14 cellular contexts compared by ENCODE assay signal in the genomic region with DNA sequence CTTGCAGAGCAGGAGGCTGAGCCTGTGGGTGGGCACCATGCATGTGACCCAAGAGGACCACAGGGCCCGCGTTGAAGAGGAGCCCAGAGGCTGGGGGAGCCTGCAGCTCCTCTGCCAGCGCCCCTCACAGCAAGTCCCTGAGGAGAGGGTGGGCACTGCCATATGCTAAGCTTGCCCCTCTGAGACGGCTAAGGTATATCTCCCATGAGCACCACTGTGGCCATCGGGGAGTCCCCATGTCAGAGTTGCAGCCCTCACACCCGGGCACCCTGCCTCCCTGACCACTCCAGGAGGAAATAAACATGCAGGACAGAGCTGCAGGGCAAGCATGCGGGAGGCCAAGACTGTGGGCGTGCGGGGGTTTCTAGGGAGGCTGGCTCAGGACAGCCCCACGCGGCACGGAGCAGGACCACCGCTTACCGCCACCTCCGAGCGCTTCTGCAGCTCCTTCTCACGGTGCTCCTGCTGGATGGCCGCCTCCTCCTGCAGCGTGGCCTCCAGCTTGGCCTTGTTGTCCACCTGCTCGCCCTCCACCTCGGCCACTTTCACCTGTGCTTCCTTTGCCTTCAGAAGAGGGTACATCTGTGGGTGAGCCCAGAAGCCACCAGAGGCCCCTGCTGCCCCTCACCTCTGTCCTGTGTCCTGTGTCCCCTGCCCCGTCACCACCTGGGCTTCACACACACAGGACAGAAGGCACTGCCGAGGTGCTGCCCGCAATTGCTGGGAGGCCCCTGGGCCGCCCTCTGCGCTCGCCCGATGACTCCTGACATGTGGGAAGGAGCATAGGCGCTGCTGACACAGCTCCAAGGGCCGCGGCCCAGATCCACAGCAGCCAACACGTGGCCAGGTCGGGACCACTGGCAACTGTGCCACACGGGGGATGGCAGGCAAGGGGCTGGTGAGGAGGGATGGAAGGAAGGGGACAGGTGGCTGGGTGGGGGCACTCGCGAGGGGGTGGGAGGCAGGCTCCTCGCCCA.
DNase-seq lines count a peak whose midpoint lies in the region; ATAC-seq and TF ChIP-seq lines count a peak whose summit lies in the region.
"Had no signal": no experiment of that assay in that cellular context is flagged by ENCODE, and none has a peak within 500 bp of the region (broad histone marks: within the 10 kb centered on the region; RNA-seq: fewer than 3 reads in every experiment).

No MANE protein-coding gene starts in this region.

- H3K27ac Mint-ChIP-seq in memory B cell = peak overlapping the region; percentile 78
- peak overlapping the region; percentile 34 for H3K27ac Mint-ChIP-seq in stimulated activated effector memory CD8-positive, alpha-beta T cell treated with anti-CD3 and anti-CD28 coated beads, Interleukin-12 subunit alpha, Interleukin-12 subunit beta, amount 100 ng/mL, for 72 hours
- no peak overlapping the region for H3K27ac Mint-ChIP-seq in activated T-cell treated with anti-CD3 and anti-CD28 coated beads, Interleukin-2, amount 50 U/mL, for 24 hours
- H3K27ac Mint-ChIP-seq: CD4-positive, alpha-beta memory T cell had no signal

- TF ChIP-seq CTCF in GM20000 (IDR thresholded peaks at IDR 0.05; ENCODE audit: extremely low read depth, missing control alignments) = no peak

- H3K9me3 Mint-ChIP-seq in memory B cell = no peaks in the 10 kb centered on the region
- no peaks in the 10 kb centered on the region for H3K9me3 Mint-ChIP-seq in stimulated activated effector memory CD8-positive, alpha-beta T cell treated with anti-CD3 and anti-CD28 coated beads, Interleukin-12 subunit alpha, Interleukin-12 subunit beta, amount 100 ng/mL, for 72 hours
- no peaks in the 10 kb centered on the region for H3K9me3 Mint-ChIP-seq in activated T-cell treated with anti-CD3 and anti-CD28 coated beads, Interleukin-2, amount 50 U/mL, for 24 hours
- H3K9me3 Mint-ChIP-seq: CD14-positive monocyte; CD4-positive, alpha-beta memory T cell had no signal

- H3K27me3 Mint-ChIP-seq in memory B cell = no peaks in the 10 kb centered on the region
- H3K27me3 Mint-ChIP-seq in activated T-cell treated with anti-CD3 and anti-CD28 coated beads, Interleukin-2, amount 50 U/mL, for 24 hours = no peaks in the 10 kb centered on the region
- H3K27me3 Mint-ChIP-seq: CD4-positive, alpha-beta memory T cell had no signal

- DNase-seq in GM20000 (ENCODE audit: low spot score) = peak; percentile 14
- peak; percentile 6 for DNase-seq in epidermal melanocyte (ENCODE audit: insufficient read length, low spot score)
- no peak for DNase-seq in memory B cell (ENCODE audit: low spot score in 2 of 2)
- DNase-seq in stimulated activated effector memory CD8-positive, alpha-beta T cell treated with anti-CD3 and anti-CD28 coated beads, Interleukin-12 subunit alpha, Interleukin-12 subunit beta, amount 100 ng/mL, for 72 hours (ENCODE audit: low spot score in 2 of 2) = no peak
- no peak for DNase-seq in iPS-NIHi11 (ENCODE audit: low spot score)
- DNase-seq in activated T-cell treated with anti-CD3 and anti-CD28 coated beads, Interleukin-2, amount 50 U/mL, for 24 hours = no peak
- no peak for DNase-seq in GM19240 (ENCODE audit: insufficient read length, low spot score)
- DNase-seq: 8988T; CD4-positive, alpha-beta memory T cell; DMS153; DMS79 treated with DMSO at 0.1 percent for 48 hours; GF-D8; GM23248 had no signal

- no peak for ATAC-seq in memory B cell (ENCODE audit: low read depth)
- ATAC-seq in stimulated activated effector memory CD8-positive, alpha-beta T cell treated with anti-CD3 and anti-CD28 coated beads, Interleukin-12 subunit alpha, Interleukin-12 subunit beta, amount 100 ng/mL, for 72 hours = no peak

- H3K4me1 Mint-ChIP-seq in memory B cell = no peaks in the 10 kb centered on the region
- H3K4me1 Mint-ChIP-seq in stimulated activated effector memory CD8-positive, alpha-beta T cell treated with anti-CD3 and anti-CD28 coated beads, Interleukin-12 subunit alpha, Interleukin-12 subunit beta, amount 100 ng/mL, for 72 hours = no peaks in the 10 kb centered on the region
- no peaks in the 10 kb centered on the region for H3K4me1 Mint-ChIP-seq in activated T-cell treated with anti-CD3 and anti-CD28 coated beads, Interleukin-2, amount 50 U/mL, for 24 hours (ENCODE audit: low read depth)
- H3K4me1 Mint-ChIP-seq: CD14-positive monocyte; CD4-positive, alpha-beta memory T cell had no signal

- no peak overlapping the region for H3K4me3 Mint-ChIP-seq in memory B cell
- H3K4me3 Mint-ChIP-seq in stimulated activated effector memory CD8-positive, alpha-beta T cell treated with anti-CD3 and anti-CD28 coated beads, Interleukin-12 subunit alpha, Interleukin-12 subunit beta, amount 100 ng/mL, for 72 hours = no peak overlapping the region
- H3K4me3 Mint-ChIP-seq in activated T-cell treated with anti-CD3 and anti-CD28 coated beads, Interleukin-2, amount 50 U/mL, for 24 hours = no peak overlapping the region
- H3K4me3 Mint-ChIP-seq: CD14-positive monocyte; CD4-positive, alpha-beta memory T cell had no signal

- peaks cover 32% of the 10 kb centered on the region for H3K36me3 Mint-ChIP-seq in memory B cell
- H3K36me3 Mint-ChIP-seq in stimulated activated effector memory CD8-positive, alpha-beta T cell treated with anti-CD3 and anti-CD28 coated beads, Interleukin-12 subunit alpha, Interleukin-12 subunit beta, amount 100 ng/mL, for 72 hours = peaks cover 74% of the 10 kb centered on the region
- H3K36me3 Mint-ChIP-seq in activated T-cell treated with anti-CD3 and anti-CD28 coated beads, Interleukin-2, amount 50 U/mL, for 24 hours (ENCODE audit: low read depth) = peaks cover 88% of the 10 kb centered on the region

Comparison
In these comparisons a context has a peak if more than half of its experiments do, and no peak if none do; other contexts are left out.
1. DNase-seq: peak in GM20000 (single experiment) and epidermal melanocyte (single experiment); none in memory B cell (0 of 2), stimulated activated effector memory CD8-positive, alpha-beta T cell treated with anti-CD3 and anti-CD28 coated beads, Interleukin-12 subunit alpha, Interleukin-12 subunit beta, amount 100 ng/mL, for 72 hours (0 of 2), iPS-NIHi11 (single experiment), activated T-cell treated with anti-CD3 and anti-CD28 coated beads, Interleukin-2, amount 50 U/mL, for 24 hours (single experiment) and GM19240 (single experiment).